Comparison of ENCODE assay signal across 16 cellular contexts in the genomic region with DNA sequence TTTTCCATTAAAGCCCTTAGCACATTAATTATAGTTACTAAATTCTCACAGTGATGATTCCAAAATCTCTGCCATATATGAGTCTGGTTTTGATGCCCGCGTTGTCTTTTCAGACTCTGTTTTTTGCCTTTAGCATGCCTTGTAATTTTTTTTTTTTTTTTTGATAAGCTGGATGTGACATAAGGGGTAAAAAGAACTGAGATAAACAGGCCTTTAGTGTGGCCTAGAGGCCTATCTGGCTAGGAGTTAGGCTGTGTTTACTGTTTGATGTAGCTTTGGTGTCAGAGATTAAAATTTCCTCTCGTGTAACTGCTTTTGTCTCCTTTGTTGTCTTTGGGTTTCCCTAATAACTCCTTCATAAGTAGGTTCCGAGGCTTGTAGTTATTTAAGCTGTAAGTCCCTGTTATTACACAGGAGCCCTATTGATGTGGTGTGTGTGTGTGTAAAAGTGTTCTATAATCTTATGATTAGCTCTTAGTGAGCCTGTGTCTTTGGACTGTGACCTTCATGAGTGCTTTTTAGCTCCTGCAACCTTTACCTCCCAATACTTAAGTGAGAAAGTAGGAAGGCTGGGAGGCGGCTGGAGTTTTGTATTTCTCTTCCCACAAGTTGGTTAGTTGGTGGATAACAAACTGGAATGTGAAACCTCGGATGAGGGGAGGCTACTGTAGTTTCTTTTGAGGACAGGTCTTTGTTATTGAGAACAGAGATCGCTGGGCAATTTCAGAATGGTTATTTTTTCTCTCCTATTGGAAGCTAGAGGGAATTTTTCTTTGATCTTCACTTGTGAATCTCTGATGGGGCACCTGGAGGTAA. TPM values are rescaled to one million over a fixed set of nuclear protein-coding genes. Genes with fewer than 3 reads are reported as not detected.
DNase-seq lines count a peak whose midpoint lies in the region; ATAC-seq, FAIRE-seq and TF ChIP-seq lines count a peak whose summit lies in the region.
"Had no signal": no experiment of that assay in that cellular context is flagged by ENCODE, and none has a peak within 500 bp of the region (broad histone marks: within the 10 kb centered on the region; RNA-seq: fewer than 3 reads in every experiment).

No MANE protein-coding gene starts in this region.

- H3K4me3 ChIP-seq in GM12878, result no peak overlapping the region
- no peak overlapping the region for H3K4me3 ChIP-seq in mesendoderm (ENCODE audit: low read length)
- H3K4me3 ChIP-seq: esophagus muscularis mucosa had no signal

- TF ChIP-seq RAD21 in GM12878 (IDR thresholded peaks at IDR 0.05; ENCODE audit: insufficient read depth, low read depth, low read length), result no peak

- H3K4me1 ChIP-seq in GM12878 (ENCODE audit: control insufficient read depth, insufficient read depth, low read length) (no peaks in the 10 kb centered on the region), mesendoderm (ENCODE audit: control insufficient read depth, low read depth, low read length) (peaks cover 6% of the 10 kb centered on the region)
- H3K4me1 ChIP-seq: esophagus muscularis mucosa had no signal

- BruUV-seq in GM12878 (replicated peaks; lab: Mats Ljungman, UMichigan), result no TSS peak

- no peak overlapping the region for H2AK5ac ChIP-seq in mesendoderm (ENCODE audit: low read length)

- H2BK5ac ChIP-seq in mesendoderm (ENCODE audit: low read length), result no peak overlapping the region

- no peak for TF ChIP-seq POLR2A in GM12878 (IDR thresholded peaks at IDR 0.05; ENCODE audit: low read depth, low read length)

- H3K79me1 ChIP-seq in mesendoderm (ENCODE audit: low read length), result peaks cover 2% of the 10 kb centered on the region

- no peak overlapping the region for H2BK120ac ChIP-seq in mesendoderm (ENCODE audit: low read depth, low read length)

- no peak overlapping the region for H4K8ac ChIP-seq in mesendoderm (ENCODE audit: low read depth, low read length)

- no peak overlapping the region for H4K5ac ChIP-seq in mesendoderm (ENCODE audit: low read length)

- ATAC-seq in GM12878, result peak; percentile 38; the same call in 1 of the 3 replicates
- ATAC-seq: activated T-cell treated with anti-CD3 and anti-CD28 coated beads, Interleukin-2, amount 50 U/mL, for 4 hours had no signal

- CTCF ChIA-PET in GM12878 (lab: Yijun Ruan, JAX), result interaction anchor here (0.6 to 1.9 kb wide), 2 partner anchors 19 to 150 kb away, joined by 3 to 12 read pairs; partner anchors contain the start of genes HS2ST1 and SELENOF

- POLR2A ChIA-PET in GM12878 (lab: Charles Lee), result interaction anchor here (0.7 to 3.2 kb wide), 3 partner anchors 19 to 51 kb away, joined by 4 to 14 read pairs (median 5); partner anchors contain the start of genes HS2ST1 and SELENOF

- TF ChIP-seq EP300 in GM12878 (IDR thresholded peaks at IDR 0.05; ENCODE audit: borderline replicate concordance in 1 of 2, control insufficient read depth in 1 of 2, low read depth in 2 of 2, low read length in 2 of 2), result no peak

- H3K27me3 ChIP-seq in GM12878 (replicated peaks in 1 of 2; ENCODE audit: control insufficient read depth in 2 of 2, insufficient read depth in 2 of 2, low read length in 1 of 2) (no peaks in the 10 kb centered on the region), mesendoderm (ENCODE audit: insufficient read depth, low read length, poor library complexity) (no peaks in the 10 kb centered on the region)
- H3K27me3 ChIP-seq: esophagus muscularis mucosa had no signal

- H3K56ac ChIP-seq in mesendoderm (ENCODE audit: low read length), result peak overlapping the region; percentile 26

- no peak overlapping the region for H2AFZ ChIP-seq in GM12878 (ENCODE audit: control insufficient read depth, low read depth, low read length)

- H3K23ac ChIP-seq in mesendoderm (ENCODE audit: low read length), result no peak overlapping the region

- H3K27ac ChIP-seq in GM12878 (ENCODE audit: control insufficient read depth, insufficient read depth), result no peak overlapping the region
- peak overlapping the region; percentile 33 for H3K27ac ChIP-seq in mesendoderm (ENCODE audit: low read depth, low read length)
- H3K27ac ChIP-seq: C4-2B, esophagus muscularis mucosa, RWPE1 had no signal

- no peak overlapping the region for H3K4me2 ChIP-seq in GM12878 (ENCODE audit: control insufficient read depth, insufficient read depth)
- no peak overlapping the region for H3K4me2 ChIP-seq in mesendoderm (ENCODE audit: low read length)

- RAD21 ChIA-PET in GM12878 (lab: Charles Lee; ENCODE audit: unreplicated experiment), result interaction anchor here (1.0 to 1.6 kb wide), 4 partner anchors 19 to 60 kb away, joined by 3 to 6 read pairs (median 4); partner anchors contain the start of gene HS2ST1

- H3K4ac ChIP-seq in mesendoderm (ENCODE audit: low read depth, low read length), result no peak overlapping the region

- intact Hi-C loops in GM12878 (cut with micrococcal nuclease; ENCODE audit: unreplicated experiment), result no loop called here

- H3K9ac ChIP-seq in GM12878 (ENCODE audit: control insufficient read depth, insufficient read depth, low read length) (no peak overlapping the region), mesendoderm (ENCODE audit: low read length) (peak overlapping the region; percentile 14)

- H4K20me1 ChIP-seq in GM12878 (ENCODE audit: control insufficient read depth, insufficient read depth), result 0 out of 2 replicates have a peak, but pooled peaks cover 3% of the 10 kb centered on the region

- WGBS in GM12878 (ENCODE audit: insufficient coverage, insufficient replicate concordance, low lambda C conversion rate, missing lambda C conversion rate), result 91% methylated on average over 7 of the region's 7 CpGs
- WGBS in mesendoderm (ENCODE audit: extremely low coverage, insufficient coverage, low lambda C conversion rate), result no CpG with 5 or more reads among the region's 7 CpGs

- peaks cover 1% of the 10 kb centered on the region; the same call in 2 of the 3 replicates for H3K9me3 ChIP-seq in GM12878 (replicated peaks; ENCODE audit: control insufficient read depth, insufficient read depth, low read length)
- H3K9me3 ChIP-seq: esophagus muscularis mucosa had no signal

- TF ChIP-seq CTCF in GM12878 (IDR thresholded peaks at IDR 0.05 in 2 of 3, conservative IDR thresholded peaks at IDR 0.05 in 1 of 3; ENCODE audit: control insufficient read depth in 2 of 3, extremely low read depth in 1 of 3, insufficient read depth in 1 of 3, low read depth in 3 of 3, low read length in 3 of 3), result no peak

- SMC1A ChIA-PET in GM12878 (lab: Charles Lee; ENCODE audit: uncharacterized antibody, unreplicated experiment), result interaction anchor here (0.7 to 1.9 kb wide), 9 partner anchors 9 to 131 kb away, joined by 3 to 9 read pairs (median 3); no protein-coding TSS in a partner anchor

- H3K36me3 ChIP-seq in GM12878 (ENCODE audit: control insufficient read depth in 2 of 2, insufficient read depth in 2 of 2, low read length in 1 of 2), result no peaks in the 10 kb centered on the region
- no peaks in the 10 kb centered on the region for H3K36me3 ChIP-seq in mesendoderm (ENCODE audit: control insufficient read depth, insufficient read depth, low read length)
- H3K36me3 ChIP-seq: esophagus muscularis mucosa had no signal

- H3K18ac ChIP-seq in mesendoderm (ENCODE audit: low read length), result no peak overlapping the region

- peak; percentile 37 for DNase-seq in ELF-1 (ENCODE audit: low read depth, low spot score)
- peak; percentile 30 for DNase-seq in NCI-H146 treated with DMSO at 0.1 percent for 48 hours (lab: John Stamatoyannopoulos, UW; ENCODE audit: unreplicated experiment)
- DNase-seq in GM12878 (ENCODE audit: low read depth, low spot score), result no peak
- peak; percentile 30 for DNase-seq in mesendoderm
- no peak for DNase-seq in AML-193 (lab: John Stamatoyannopoulos, UW)
- DNase-seq in GM19240 (ENCODE audit: insufficient read length, low spot score), result no peak
- DNase-seq in NCI-H1105 (lab: John Stamatoyannopoulos, UW), result no peak
- no peak for DNase-seq in NCI-H1105 treated with DMSO at 0.1 percent for 48 hours (lab: John Stamatoyannopoulos, UW)
- DNase-seq: activated T-cell treated with anti-CD3 and anti-CD28 coated beads, Interleukin-2, amount 50 U/mL, for 4 hours; islet precursor cell; NCI-H187 had no signal

- H3K79me2 ChIP-seq in GM12878 (ENCODE audit: control insufficient read depth, insufficient read depth, low read length) (peaks cover 53% of the 10 kb centered on the region), mesendoderm (ENCODE audit: control insufficient read depth, insufficient read depth, low read length) (peaks cover 7% of the 10 kb centered on the region)

- FAIRE-seq in GM12878 (lab: Jason Lieb, UNC), result no peak
- FAIRE-seq: bronchial epithelial cell, TTC549 had no signal

- no peak overlapping the region for H2BK15ac ChIP-seq in mesendoderm (replicated peaks; ENCODE audit: low read depth)

- in situ Hi-C loops in GM12878 (cut with MboI), result no loop called here

RNA-seq across cellular contexts. Expression of gene HS2ST1, which starts 19.3 kb away (rescaled TPM):
- 31.7 and 32.2 TPM in 2 replicates for total RNA-seq in GM12878 (2013; cell fraction: nucleolus; rRNA removed)
- total RNA-seq in GM12878 (2014; rRNA removed), result 17.1 and 22.0 TPM in 2 replicates
- total RNA-seq in GM12878 (2014; rRNA removed; fragmentation: Illumina TruSeq; extraction: Trizol), result 20.1 and 21.8 TPM in 2 replicates
- 30.8 and 31.6 TPM in 2 replicates for total RNA-seq in GM12878 (2021)
- polyA plus RNA-seq in GM12878 (2011; ENCODE audit: low read depth), result 9.8 TPM
- polyA plus RNA-seq in GM12878 (2011; rRNA removed), result 20.4 and 32.1 TPM in 2 replicates
- 6.4 and 7.6 TPM in 2 replicates for polyA plus RNA-seq in GM12878 (2011; cell fraction: cytosol; rRNA removed)
- polyA plus RNA-seq in GM12878 (2011; cell fraction: nucleus; rRNA removed), result 4.0 and 5.7 TPM in 2 replicates
- polyA plus RNA-seq in GM12878 (2012), result 16.8 and 22.7 TPM in 2 replicates
- polyA plus RNA-seq in GM12878 (2014; fragmentation: Illumina TruSeq; extraction: Trizol), result 21.9 and 26.2 TPM in 2 replicates
- 1 to 10 TPM; 5.4 to 7.3 TPM for polyA plus RNA-seq in GM12878 (2014; fragmentation: Nextera tagmentation; extraction: Ambion mirVana)
- 15.2 TPM in 2 replicates for polyA plus RNA-seq in GM12878 (2014; rRNA removed)
- polyA plus RNA-seq in GM12878 (2016; fragmentation: Nextera tagmentation; extraction: Ambion mirVana), result 10 to 100 TPM; 15.2 to 21.4 TPM
- polyA minus RNA-seq in GM12878 (2011; rRNA and poly(A)+ RNA removed), result 16.6 and 21.9 TPM in 2 replicates
- polyA minus RNA-seq in GM12878 (2011; cell fraction: cytosol; rRNA and poly(A)+ RNA removed), result 10.0 and 15.8 TPM in 2 replicates
- 8.0 and 14.1 TPM in 2 replicates for polyA minus RNA-seq in GM12878 (2011; cell fraction: nucleus; rRNA and poly(A)+ RNA removed)
- polyA plus RNA-seq in mesendoderm (2013, experiment 1 of 2), result 11.9 TPM
- polyA plus RNA-seq in mesendoderm (2013, experiment 2 of 2), result 12.1 TPM

RNA-seq across cellular contexts. Expression of gene SELENOF, which starts 19.8 kb away (rescaled TPM):
- total RNA-seq in GM12878 (2013; cell fraction: nucleolus; rRNA removed), result 44.9 and 51.4 TPM in 2 replicates
- total RNA-seq in GM12878 (2014; rRNA removed) (98.7 and 122 TPM in 2 replicates), GM12878 (2014; rRNA removed; fragmentation: Illumina TruSeq; extraction: Trizol) (109 TPM in 2 replicates), GM12878 (2021) (130 and 131 TPM in 2 replicates)
- polyA plus RNA-seq in GM12878 (2011; ENCODE audit: low read depth), result 98.5 TPM
- polyA plus RNA-seq in GM12878 (2011; rRNA removed) (167 and 276 TPM in 2 replicates), GM12878 (2014; fragmentation: Illumina TruSeq; extraction: Trizol) (208 and 273 TPM in 2 replicates), GM12878 (2014; fragmentation: Nextera tagmentation; extraction: Ambion mirVana) (100 to 1,000 TPM; 226 to 254 TPM), GM12878 (2014; rRNA removed) (98.5 and 114 TPM in 2 replicates), GM12878 (2016; fragmentation: Nextera tagmentation; extraction: Ambion mirVana) (100 to 1,000 TPM; 177 to 179 TPM)
- 54.4 and 58.1 TPM in 2 replicates for polyA plus RNA-seq in GM12878 (2011; cell fraction: cytosol; rRNA removed)
- 44.5 and 50.2 TPM in 2 replicates for polyA plus RNA-seq in GM12878 (2011; cell fraction: nucleus; rRNA removed)
- 118 and 136 TPM in 2 replicates for polyA plus RNA-seq in GM12878 (2012)
- polyA minus RNA-seq in GM12878 (2011; rRNA and poly(A)+ RNA removed), result 46.8 and 56.5 TPM in 2 replicates
- polyA minus RNA-seq in GM12878 (2011; cell fraction: cytosol; rRNA and poly(A)+ RNA removed), result 19.8 and 21.8 TPM in 2 replicates
- polyA minus RNA-seq in GM12878 (2011; cell fraction: nucleus; rRNA and poly(A)+ RNA removed), result 14.6 and 23.0 TPM in 2 replicates
- polyA plus RNA-seq in mesendoderm (2013, experiment 1 of 2), result 135 TPM
- 136 TPM for polyA plus RNA-seq in mesendoderm (2013, experiment 2 of 2)

Comparison
In these comparisons a context has a peak if more than half of its experiments do, and no peak if none do; other contexts are left out.
1. DNase-seq: peak in ELF-1 (single experiment), NCI-H146 treated with DMSO at 0.1 percent for 48 hours (single experiment) and mesendoderm (single experiment); none in GM12878 (single experiment), AML-193 (0 of 2), GM19240 (single experiment), NCI-H1105 (single experiment) and NCI-H1105 treated with DMSO at 0.1 percent for 48 hours (single experiment).